ENCODE assay signal across 31 cellular contexts in genomic region chr9:111649016-111649415, GRCh38.
"Had no signal": no experiment of that assay in that cellular context is flagged by ENCODE, and none has a peak within 500 bp of the region (broad histone marks: within the 10 kb centered on the region; RNA-seq: fewer than 3 reads in every experiment).

No MANE protein-coding gene starts in this region.

- DNase-seq: activated B cell treated with CpG ODN at 0.5 μM for 24 hours; activated CD4-positive, alpha-beta memory T cell treated with anti-CD3 and anti-CD28 coated beads for 36 hours; activated CD4-positive, alpha-beta T cell treated with anti-CD3 and anti-CD28 coated beads for 4 hours; activated CD4-positive, alpha-beta T cell treated with anti-CD3 and anti-CD28 coated beads, Interleukin-2, amount 10 ng/mL, durations not matched to agents 24 days and 14 days; activated CD4-positive, alpha-beta T cell treated with anti-CD3 and anti-CD28 coated beads, Interleukin-2, amount 50 U/mL, for 1 hour; activated CD4-positive, alpha-beta T cell treated with anti-CD3 and anti-CD28 coated beads, Interleukin-2, amount 50 U/mL, for 4 hours; activated CD4-positive, CD25-positive, alpha-beta regulatory T cell treated with anti-CD3 and anti-CD28 coated beads, Interleukin-2, amount 50 U/mL, for 72 hours; activated CD8-positive, alpha-beta memory T cell treated with anti-CD3 and anti-CD28 coated beads, Interleukin-2, amount 50 U/mL, for 4 hours; activated CD8-positive, alpha-beta T cell treated with anti-CD3 and anti-CD28 coated beads for 36 hours; activated effector memory CD4-positive, alpha-beta T cell treated with anti-CD3 and anti-CD28 coated beads, Interleukin-2, amount 50 U/mL, for 16 hours; activated gamma-delta T cell treated with Interleukin-2 at 50 U/mL for 16 hours; activated naive CD4-positive, alpha-beta T cell; activated naive CD4-positive, alpha-beta T cell treated with anti-CD3 and anti-CD28 coated beads for 36 hours; activated naive CD4-positive, alpha-beta T cell treated with anti-CD3 and anti-CD28 coated beads, Interleukin-2, amount 50 U/mL, for 16 hours; activated naive CD8-positive, alpha-beta T cell treated with anti-CD3 and anti-CD28 coated beads for 36 hours; activated T-cell treated with anti-CD3 and anti-CD28 coated beads for 4 hours; activated T-cell treated with anti-CD3 and anti-CD28 coated beads, Interleukin-2, amount 50 U/mL, for 1 hour; activated T-cell treated with anti-CD3 and anti-CD28 coated beads, Interleukin-2, amount 50 U/mL, for 4 hours; activated T-cell treated with anti-CD3 and anti-CD28 coated beads, Interleukin-2, amount 50 U/mL, for 72 hours; adrenal gland; amniotic stem cell; aorta; caudate nucleus; cerebellar nuclear complex; T-helper 1 cell; T-helper 2 cell; T-helper 9 cell had no signal

- H3K9me3 ChIP-seq: adrenal gland had no signal

- ATAC-seq: activated CD8-positive, alpha-beta T cell treated with anti-CD3 and anti-CD28 coated beads for 36 hours; activated naive CD4-positive, alpha-beta T cell treated with anti-CD3 and anti-CD28 coated beads, Interleukin-2, amount 50 U/mL, for 72 hours; activated T-cell treated with anti-CD3 and anti-CD28 coated beads, Interleukin-2, amount 50 U/mL, for 4 hours; activated T-cell treated with anti-CD3 and anti-CD28 coated beads, Interleukin-2, amount 50 U/mL, for 72 hours; activated T-helper 17 cell treated with anti-CD3 and anti-CD28 coated beads, Interleukin-2, amount 50 U/mL, for 72 hours had no signal

- H3K4me3 ChIP-seq: adrenal gland, cardiac muscle cell had no signal

- H3K27me3 ChIP-seq: adrenal gland, cardiac muscle cell had no signal

- H3K27ac ChIP-seq: cardiac muscle cell, VCaP had no signal
